ENCODE assay signal across 8 cellular contexts in the genomic region with DNA sequence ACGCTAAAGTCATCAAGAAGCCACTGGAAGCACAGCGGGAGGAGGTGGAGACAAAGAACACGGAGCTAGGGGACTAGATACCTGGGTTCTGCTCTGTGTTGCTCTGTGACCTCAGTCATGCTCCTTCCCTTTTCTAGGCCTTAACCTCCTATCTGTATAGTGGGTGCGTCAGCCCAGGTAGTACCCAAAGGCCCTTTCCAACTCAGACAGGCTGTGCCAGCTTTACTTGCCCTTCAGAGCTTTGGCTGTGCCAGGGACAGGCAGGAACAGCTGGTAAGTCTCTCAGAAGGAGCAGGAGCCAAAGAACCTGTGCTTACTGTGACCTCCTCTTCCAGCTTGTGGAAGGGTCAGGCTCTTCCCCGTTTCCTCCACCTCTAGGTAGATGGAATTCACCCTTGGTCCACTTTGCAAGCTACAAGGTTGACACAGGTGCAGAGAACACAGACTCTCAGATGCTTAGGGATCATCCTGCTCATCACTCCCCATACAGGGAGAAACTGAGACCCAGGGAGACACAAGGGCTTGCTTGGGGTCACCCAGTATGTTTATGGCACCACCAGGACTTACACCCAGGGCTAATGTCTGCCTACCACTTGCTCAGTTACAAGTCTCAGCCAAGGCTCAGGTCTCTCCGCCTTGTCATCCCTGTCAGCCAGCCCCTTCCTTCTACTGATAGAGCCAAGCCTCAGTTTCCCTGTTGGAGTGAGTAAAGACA. TPM values are rescaled to one million over a fixed set of nuclear protein-coding genes. Genes with fewer than 3 reads are reported as not detected.
DNase-seq lines count a peak whose midpoint lies in the region; ATAC-seq and TF ChIP-seq lines count a peak whose summit lies in the region.

No MANE protein-coding gene starts in this region.

- peak overlapping the region; percentile 91 to 99 (median 96) for H3K27ac Mint-ChIP-seq in CD8-positive, alpha-beta memory T cell
- peak overlapping the region; percentile 97 to 99 for H3K27ac Mint-ChIP-seq in T-cell
- H3K27ac Mint-ChIP-seq in progenitor cell of endocrine pancreas: no peak overlapping the region

- peaks cover 0 to 56% (median 8%) of the 10 kb centered on the region in 3 donors for H3K36me3 Mint-ChIP-seq in CD8-positive, alpha-beta memory T cell
- H3K36me3 Mint-ChIP-seq in T-cell (peaks cover 36% of the 10 kb centered on the region), progenitor cell of endocrine pancreas (ENCODE audit: insufficient read depth) (no peaks in the 10 kb centered on the region)

- CTCF ChIA-PET in CD8-positive, alpha-beta memory T cell (lab: Charles Lee): interaction anchor here (0.9 to 6.2 kb wide), 12 partner anchors 9 to 107 kb away, joined by 3 to 69 read pairs (median 6); no protein-coding TSS in a partner anchor
- CTCF ChIA-PET in T-cell (lab: Charles Lee): interaction anchor here (0.5 to 4.7 kb wide), 8 partner anchors 9 to 1842 kb away, joined by 3 to 28 read pairs (median 4); partner anchors contain the start of gene GM2A (in 2 of the 2)

- peaks cover 77% of the 10 kb centered on the region for H3K4me1 ChIP-seq in CD8-positive, alpha-beta memory T cell (ENCODE audit: insufficient read depth, low read length)
- H3K4me1 ChIP-seq in gastroesophageal sphincter: peaks cover 8 to 71% (median 32%) of the 10 kb centered on the region in 3 donors

- TF ChIP-seq EP300 in gastroesophageal sphincter (IDR thresholded peaks at IDR 0.05): no peak

- no peaks in the 10 kb centered on the region for H3K27me3 Mint-ChIP-seq in CD8-positive, alpha-beta memory T cell
- no peaks in the 10 kb centered on the region for H3K27me3 Mint-ChIP-seq in T-cell
- peaks cover 15% of the 10 kb centered on the region for H3K27me3 Mint-ChIP-seq in progenitor cell of endocrine pancreas

- H3K4me3 Mint-ChIP-seq in CD8-positive, alpha-beta memory T cell: peak overlapping the region; percentile 80 to 98 (median 89)
- H3K4me3 Mint-ChIP-seq in T-cell (peak overlapping the region; percentile 87 to 94 (median 88)), progenitor cell of endocrine pancreas (ENCODE audit: low read depth) (peak overlapping the region; percentile 76)

- 44 to 61% methylated on average over 3 of the region's 6 CpGs for WGBS in gastroesophageal sphincter (ENCODE audit: low coverage in 1 of 2), 2 donors

- peaks cover 69 to 76% (median 73%) of the 10 kb centered on the region in 3 donors for H3K4me1 Mint-ChIP-seq in CD8-positive, alpha-beta memory T cell
- peaks cover 72 to 77% (median 73%) of the 10 kb centered on the region in 3 donors for H3K4me1 Mint-ChIP-seq in T-cell
- H3K4me1 Mint-ChIP-seq in progenitor cell of endocrine pancreas (ENCODE audit: low read depth): peaks cover 7% of the 10 kb centered on the region

- H3K9me3 ChIP-seq in CD8-positive, alpha-beta memory T cell (ENCODE audit: low read length): no peaks in the 10 kb centered on the region
- no peaks in the 10 kb centered on the region for H3K9me3 ChIP-seq in gastroesophageal sphincter

- H3K27me3 ChIP-seq in CD8-positive, alpha-beta memory T cell (ENCODE audit: insufficient read depth, low read length, poor library complexity, severe bottlenecking): no peaks in the 10 kb centered on the region
- no peaks in the 10 kb centered on the region for H3K27me3 ChIP-seq in gastroesophageal sphincter

- TF ChIP-seq CTCF in gastroesophageal sphincter (IDR thresholded peaks at IDR 0.05) (no peak), progenitor cell of endocrine pancreas (IDR thresholded peaks at IDR 0.05; ENCODE audit: unreplicated experiment) (no peak)

- no peaks in the 10 kb centered on the region for H3K36me3 ChIP-seq in CD8-positive, alpha-beta memory T cell (ENCODE audit: insufficient read depth, low read length)
- no peaks in the 10 kb centered on the region for H3K36me3 ChIP-seq in gastroesophageal sphincter

- POLR2A ChIA-PET in CD8-positive, alpha-beta memory T cell (lab: Charles Lee): interaction anchor here (0.5 to 4.6 kb wide), 4 partner anchors 9 to 72 kb away, joined by 3 to 74 read pairs (median 5); no protein-coding TSS in a partner anchor
- POLR2A ChIA-PET in T-cell (lab: Charles Lee): interaction anchor here (1.2 to 2.4 kb wide), 4 partner anchors 8 to 30 kb away, joined by 3 to 19 read pairs (median 9); partner anchors contain the start of gene GM2A (in 1 of the 2)

- no peak for TF ChIP-seq POLR2A in gastroesophageal sphincter (IDR thresholded peaks at IDR 0.05)

- H3K27ac ChIP-seq in CD8-positive, alpha-beta memory T cell (ENCODE audit: low read depth, low read length): peak overlapping the region; percentile 86
- peak overlapping the region; percentile 69 to 94 (median 90) for H3K27ac ChIP-seq in gastroesophageal sphincter

- H3K9me3 Mint-ChIP-seq in CD8-positive, alpha-beta memory T cell: no peaks in the 10 kb centered on the region
- H3K9me3 Mint-ChIP-seq in T-cell (no peaks in the 10 kb centered on the region), progenitor cell of endocrine pancreas (ENCODE audit: low read depth) (no peaks in the 10 kb centered on the region)

- ATAC-seq in T-cell (replicated peaks in 1 of 4) (peak in 3 of 4 experiments; percentile 12 to 18 (median 17)), gastroesophageal sphincter (no peak)

- H3K4me3 ChIP-seq in CD8-positive, alpha-beta memory T cell (ENCODE audit: low read length): peak overlapping the region; percentile 92
- H3K4me3 ChIP-seq in gastroesophageal sphincter: peak overlapping the region; percentile 79 to 94

- DNase-seq in CD8-positive, alpha-beta memory T cell: no peak
- DNase-seq in T-cell (no peak), progenitor cell of endocrine pancreas (ENCODE audit: low spot score, unreplicated experiment) (no peak), foreskin melanocyte (no peak), kidney tubule cell (ENCODE audit: low spot score) (no peak), SKM-1 (lab: John Stamatoyannopoulos, UW; ENCODE audit: unreplicated experiment) (no peak), SK-N-DZ (ENCODE audit: low spot score) (no peak)

RNA-seq across cellular contexts. Expression of gene CCDC69, which starts 1.7 kb away (rescaled TPM):
- total RNA-seq in CD8-positive, alpha-beta memory T cell: 10 to 100 TPM; 47.9 to 50.5 TPM
- 134 TPM for polyA plus RNA-seq in CD8-positive, alpha-beta memory T cell
- total RNA-seq in T-cell: 100 to 1,000 TPM in 1 of 5 donors, 10 to 100 TPM in 4; 86.3 to 112 (median 93.5) TPM
- 100 to 1,000 TPM; 204 to 317 (median 256) TPM for total RNA-seq in gastroesophageal sphincter
- 3.6 and 4.6 TPM in 2 replicates for total RNA-seq in progenitor cell of endocrine pancreas
- 0.06 TPM in 1 of 2 replicates, not detected in the other for polyA plus RNA-seq in SK-N-DZ (2014; cell fraction: cytosol; rRNA removed)
- not detected in 2 replicates for polyA plus RNA-seq in SK-N-DZ (2014; cell fraction: nucleus; rRNA removed)

RNA-seq across cellular contexts. Expression of gene GM2A, which starts 30.8 kb away (rescaled TPM):
- total RNA-seq in CD8-positive, alpha-beta memory T cell: 10 to 100 TPM; 12.7 to 14.9 TPM
- polyA plus RNA-seq in CD8-positive, alpha-beta memory T cell: 4.7 TPM
- total RNA-seq in T-cell: 10 to 100 TPM in 3 of 5 donors, 1 to 10 TPM in 2; 8.2 to 20.9 (median 11.5) TPM
- 10 to 100 TPM; 23.3 to 37.2 (median 29.1) TPM for total RNA-seq in gastroesophageal sphincter
- total RNA-seq in progenitor cell of endocrine pancreas: 26.2 and 27.1 TPM in 2 replicates
- 7.3 and 11.9 TPM in 2 replicates for polyA plus RNA-seq in SK-N-DZ (2014; cell fraction: cytosol; rRNA removed)
- 1.3 and 3.5 TPM in 2 replicates for polyA plus RNA-seq in SK-N-DZ (2014; cell fraction: nucleus; rRNA removed)
